ENCODE assay signal across 14 cellular contexts in genomic region chr2:20436716-20437470, GRCh38. TPM values are rescaled to one million over a fixed set of nuclear protein-coding genes. Genes with fewer than 3 reads are reported as not detected.
DNase-seq lines count a peak whose midpoint lies in the region; ATAC-seq and TF ChIP-seq lines count a peak whose summit lies in the region.
"Had no signal": no experiment of that assay in that cellular context is flagged by ENCODE, and none has a peak within 500 bp of the region (broad histone marks: within the 10 kb centered on the region; RNA-seq: fewer than 3 reads in every experiment).

No MANE protein-coding gene starts in this region.

- no peak for TF ChIP-seq EP300 in transverse colon (IDR thresholded peaks at IDR 0.05; ENCODE audit: low read depth)

- H3K4me1 ChIP-seq in transverse colon = peaks cover 0 to 18% (median 14%) of the 10 kb centered on the region in 4 donors

- TF ChIP-seq CTCF in NB4 (IDR thresholded peaks at IDR 0.05; ENCODE audit: low read depth, low read length) (peak; percentile 25), coronary artery (IDR thresholded peaks at IDR 0.05) (no peak), transverse colon (IDR thresholded peaks at IDR 0.05) (no peak)

- no peak overlapping the region for H3K4me3 ChIP-seq in NB4 (ENCODE audit: low read depth, low read length)
- H3K4me3 ChIP-seq in coronary artery = no peak overlapping the region
- no peak overlapping the region for H3K4me3 ChIP-seq in transverse colon
- H3K4me3 ChIP-seq: Peyer's patch had no signal

- in situ Hi-C loops in transverse colon (cut with MboI; ENCODE audit: low pct_ligation_motif_present in 1 of 4, low pct_unique_long_range_greater_than_20kb in 1 of 4, low sequenced_read_pairs in 3 of 4) = loop anchor here in 2 of 4 donors (10.0 to 25.0 kb wide), 2 partner anchors 200 to 208 kb away; no protein-coding TSS in a partner anchor

- H3K36me3 ChIP-seq in transverse colon = no peaks in the 10 kb centered on the region
- H3K36me3 ChIP-seq: Peyer's patch had no signal

- H3K9me3 ChIP-seq in transverse colon = no peaks in the 10 kb centered on the region
- H3K9me3 ChIP-seq: Peyer's patch had no signal

- intact Hi-C loops in transverse colon (cut with DNase I; ENCODE audit: low total_unique reads) = no loop called here

- ATAC-seq in GM19452 (IDR thresholded peaks at IDR 0.05; ENCODE audit: unreplicated experiment) (no peak), HG02678 (IDR thresholded peaks at IDR 0.05; ENCODE audit: unreplicated experiment) (no peak), GM21786 (IDR thresholded peaks at IDR 0.05; ENCODE audit: unreplicated experiment) (no peak)
- ATAC-seq: SK-N-SH treated with all-trans-retinoic acid at 6 μM for 48 hours had no signal

- TF ChIP-seq POLR2A in NB4 (IDR thresholded peaks at IDR 0.05; ENCODE audit: extremely low read depth, insufficient read length) (no peak), transverse colon (IDR thresholded peaks at IDR 0.05) (no peak)

- no peak overlapping the region for H3K27ac ChIP-seq in coronary artery
- H3K27ac ChIP-seq in transverse colon = no peak overlapping the region
- H3K27ac ChIP-seq: Peyer's patch had no signal

- 67 to 85% methylated on average over 1 to 7 of the region's 7 CpGs for WGBS in transverse colon (ENCODE audit: low coverage in 1 of 2), 2 donors

- no peaks in the 10 kb centered on the region for H3K27me3 ChIP-seq in transverse colon
- H3K27me3 ChIP-seq: Peyer's patch had no signal

- peak; percentile 17 for DNase-seq in activated effector memory CD4-positive, alpha-beta T cell treated with anti-CD3 and anti-CD28 coated beads, Interleukin-2, amount 50 U/mL, for 16 hours
- no peak for DNase-seq in activated effector memory CD4-positive, alpha-beta T cell treated with Interleukin-2 at 50 U/mL for 16 hours
- DNase-seq in NB4 (ENCODE audit: low read depth) (peak; percentile 89), coronary artery (ENCODE audit: low spot score) (peak; percentile 58), transverse colon (peak; percentile 3)
- DNase-seq: NCI-H1048, NCI-H2107, NCI-H345, Right ventricle myocardium superior had no signal

RNA-seq across cellular contexts. Expression of gene RHOB, which starts 10.0 kb away (rescaled TPM):
- 100 to 1,000 TPM; 360 to 732 (median 532) TPM for total RNA-seq in transverse colon
